ENCODE assay signal across 1 cellular context in genomic region chr18:57798713-57799373, GRCh38.
TF ChIP-seq lines count a peak whose summit lies in the region.

No MANE protein-coding gene starts in this region.

TF ChIP-seq in HepG2, 621 proteins besides CTCF, POLR2A, EP300 and RAD21 (continued from another document and continues in another):
- no peak for TF ChIP-seq HBP1 (CRISPR knock-in tag; IDR thresholded peaks at IDR 0.05; ENCODE audit: low read depth)
- no peak for TF ChIP-seq JARID2 (CRISPR knock-in tag; IDR thresholded peaks at IDR 0.05; ENCODE audit: insufficient replicate concordance)
- no peak for TF ChIP-seq HOXA5 (CRISPR knock-in tag; IDR thresholded peaks at IDR 0.05)
- TF ChIP-seq PLRG1 (conservative IDR thresholded peaks at IDR 0.05) = no peak
- no peak for TF ChIP-seq ZKSCAN5 (CRISPR knock-in tag; IDR thresholded peaks at IDR 0.05)
- TF ChIP-seq MAF1 (CRISPR knock-in tag; IDR thresholded peaks at IDR 0.05; ENCODE audit: borderline replicate concordance) = no peak
- TF ChIP-seq, protein P1, sequence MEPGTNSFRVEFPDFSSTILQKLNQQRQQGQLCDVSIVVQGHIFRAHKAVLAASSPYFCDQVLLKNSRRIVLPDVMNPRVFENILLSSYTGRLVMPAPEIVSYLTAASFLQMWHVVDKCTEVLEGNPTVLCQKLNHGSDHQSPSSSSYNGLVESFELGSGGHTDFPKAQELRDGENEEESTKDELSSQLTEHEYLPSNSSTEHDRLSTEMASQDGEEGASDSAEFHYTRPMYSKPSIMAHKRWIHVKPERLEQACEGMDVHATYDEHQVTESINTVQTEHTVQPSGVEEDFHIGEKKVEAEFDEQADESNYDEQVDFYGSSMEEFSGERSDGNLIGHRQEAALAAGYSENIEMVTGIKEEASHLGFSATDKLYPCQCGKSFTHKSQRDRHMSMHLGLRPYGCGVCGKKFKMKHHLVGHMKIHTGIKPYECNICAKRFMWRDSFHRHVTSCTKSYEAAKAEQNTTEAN (CRISPR knock-in tag; conservative IDR thresholded peaks at IDR 0.05) = no peak
- TF ChIP-seq ZNF337 (CRISPR knock-in tag; IDR thresholded peaks at IDR 0.05; ENCODE audit: borderline replicate concordance, low read depth) = no peak
- peak; percentile 6; the same call in 1 of the 2 replicates for TF ChIP-seq ZNF331 (CRISPR knock-in tag; IDR thresholded peaks at IDR 0.05)
- no peak for TF ChIP-seq ZNF563 (CRISPR knock-in tag; IDR thresholded peaks at IDR 0.05)
- TF ChIP-seq SMARCE1 (IDR thresholded peaks at IDR 0.05; ENCODE audit: borderline replicate concordance) = no peak
- TF ChIP-seq, protein P2, sequence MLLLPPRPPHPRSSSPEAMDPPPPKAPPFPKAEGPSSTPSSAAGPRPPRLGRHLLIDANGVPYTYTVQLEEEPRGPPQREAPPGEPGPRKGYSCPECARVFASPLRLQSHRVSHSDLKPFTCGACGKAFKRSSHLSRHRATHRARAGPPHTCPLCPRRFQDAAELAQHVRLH (CRISPR knock-in tag; IDR thresholded peaks at IDR 0.05; ENCODE audit: borderline replicate concordance, low read depth) = no peak
- TF ChIP-seq LCORL (IDR thresholded peaks at IDR 0.05) = no peak
- no peak for TF ChIP-seq LCORL (CRISPR knock-in tag; IDR thresholded peaks at IDR 0.05)
- TF ChIP-seq, protein P3, sequence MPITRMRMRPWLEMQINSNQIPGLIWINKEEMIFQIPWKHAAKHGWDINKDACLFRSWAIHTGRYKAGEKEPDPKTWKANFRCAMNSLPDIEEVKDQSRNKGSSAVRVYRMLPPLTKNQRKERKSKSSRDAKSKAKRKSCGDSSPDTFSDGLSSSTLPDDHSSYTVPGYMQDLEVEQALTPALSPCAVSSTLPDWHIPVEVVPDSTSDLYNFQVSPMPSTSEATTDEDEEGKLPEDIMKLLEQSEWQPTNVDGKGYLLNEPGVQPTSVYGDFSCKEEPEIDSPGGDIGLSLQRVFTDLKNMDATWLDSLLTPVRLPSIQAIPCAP (CRISPR knock-in tag; IDR thresholded peaks at IDR 0.05; ENCODE audit: low read depth) = no peak
- no peak for TF ChIP-seq BRF2 (CRISPR knock-in tag; IDR thresholded peaks at IDR 0.05)
- TF ChIP-seq ZNF776 (CRISPR knock-in tag; IDR thresholded peaks at IDR 0.05) = no peak
- TF ChIP-seq TOPORS (CRISPR knock-in tag; IDR thresholded peaks at IDR 0.05) = no peak
- TF ChIP-seq ARNTL (CRISPR knock-in tag; IDR thresholded peaks at IDR 0.05) = no peak
- TF ChIP-seq ZNF557 (CRISPR knock-in tag; IDR thresholded peaks at IDR 0.05) = no peak
- TF ChIP-seq ZNF124 (CRISPR knock-in tag; IDR thresholded peaks at IDR 0.05) = no peak
- TF ChIP-seq SAP130 (CRISPR knock-in tag; IDR thresholded peaks at IDR 0.05; ENCODE audit: low read depth) = 0 out of 2 replicates have a peak, but pooled peaks have one; percentile 25
- TF ChIP-seq ZNF343 (CRISPR knock-in tag; IDR thresholded peaks at IDR 0.05) = no peak
- TF ChIP-seq ZNF430 (CRISPR knock-in tag; IDR thresholded peaks at IDR 0.05) = no peak
- no peak for TF ChIP-seq ZNF772 (CRISPR knock-in tag; IDR thresholded peaks at IDR 0.05)
- 0 out of 2 replicates have a peak, but pooled peaks have one; percentile 10 for TF ChIP-seq KMT2A (CRISPR knock-in tag; IDR thresholded peaks at IDR 0.05)
- TF ChIP-seq MIXL1 (CRISPR knock-in tag; IDR thresholded peaks at IDR 0.05) = 0 out of 2 replicates have a peak, but pooled peaks have one; percentile 32
- no peak for TF ChIP-seq TBP (CRISPR knock-in tag; IDR thresholded peaks at IDR 0.05)
- no peak for TF ChIP-seq ATF7 (IDR thresholded peaks at IDR 0.05)
- no peak for TF ChIP-seq ATF7 (CRISPR knock-in tag; IDR thresholded peaks at IDR 0.05)
- no peak for TF ChIP-seq ZNF766 (CRISPR knock-in tag; IDR thresholded peaks at IDR 0.05; ENCODE audit: borderline replicate concordance)
- TF ChIP-seq MXI1 (IDR thresholded peaks at IDR 0.05; ENCODE audit: borderline replicate concordance, low read depth, low read length) = no peak
- no peak for TF ChIP-seq ZNF749 (CRISPR knock-in tag; IDR thresholded peaks at IDR 0.05; ENCODE audit: borderline replicate concordance)
- TF ChIP-seq E2F2 (CRISPR knock-in tag; IDR thresholded peaks at IDR 0.05; ENCODE audit: borderline replicate concordance) = no peak
- no peak for TF ChIP-seq TGIF2 (CRISPR knock-in tag; IDR thresholded peaks at IDR 0.05)
- no peak for TF ChIP-seq BORCS8-MEF2B (CRISPR knock-in tag; IDR thresholded peaks at IDR 0.05)
- TF ChIP-seq CBX5 (CRISPR knock-in tag; IDR thresholded peaks at IDR 0.05; ENCODE audit: borderline replicate concordance) = no peak
- peak; percentile 15; the same call in 1 of the 2 replicates for TF ChIP-seq RARA (CRISPR knock-in tag; IDR thresholded peaks at IDR 0.05)
- no peak for TF ChIP-seq FOXP1 (IDR thresholded peaks at IDR 0.05)
- TF ChIP-seq FOXP1 (CRISPR knock-in tag; IDR thresholded peaks at IDR 0.05) = peak; percentile 68; the same call in 1 of the 2 replicates
- TF ChIP-seq, protein P4, sequence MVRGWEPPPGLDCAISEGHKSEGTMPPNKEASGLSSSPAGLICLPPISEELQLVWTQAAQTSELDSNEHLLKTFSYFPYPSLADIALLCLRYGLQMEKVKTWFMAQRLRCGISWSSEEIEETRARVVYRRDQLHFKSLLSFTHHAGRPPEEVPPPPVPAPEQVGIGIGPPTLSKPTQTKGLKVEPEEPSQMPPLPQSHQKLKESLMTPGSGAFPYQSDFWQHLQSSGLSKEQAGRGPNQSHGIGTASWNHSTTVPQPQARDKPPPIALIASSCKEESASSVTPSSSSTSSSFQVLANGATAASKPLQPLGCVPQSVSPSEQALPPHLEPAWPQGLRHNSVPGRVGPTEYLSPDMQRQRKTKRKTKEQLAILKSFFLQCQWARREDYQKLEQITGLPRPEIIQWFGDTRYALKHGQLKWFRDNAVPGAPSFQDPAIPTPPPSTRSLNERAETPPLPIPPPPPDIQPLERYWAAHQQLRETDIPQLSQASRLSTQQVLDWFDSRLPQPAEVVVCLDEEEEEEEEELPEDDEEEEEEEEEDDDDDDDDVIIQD (CRISPR knock-in tag; IDR thresholded peaks at IDR 0.05; ENCODE audit: low read depth) = no peak
- no peak for TF ChIP-seq SIX1 (CRISPR knock-in tag; IDR thresholded peaks at IDR 0.05; ENCODE audit: borderline replicate concordance)
- TF ChIP-seq SOX5 (CRISPR knock-in tag; IDR thresholded peaks at IDR 0.05; ENCODE audit: borderline replicate concordance) = no peak
- TF ChIP-seq, protein P5, sequence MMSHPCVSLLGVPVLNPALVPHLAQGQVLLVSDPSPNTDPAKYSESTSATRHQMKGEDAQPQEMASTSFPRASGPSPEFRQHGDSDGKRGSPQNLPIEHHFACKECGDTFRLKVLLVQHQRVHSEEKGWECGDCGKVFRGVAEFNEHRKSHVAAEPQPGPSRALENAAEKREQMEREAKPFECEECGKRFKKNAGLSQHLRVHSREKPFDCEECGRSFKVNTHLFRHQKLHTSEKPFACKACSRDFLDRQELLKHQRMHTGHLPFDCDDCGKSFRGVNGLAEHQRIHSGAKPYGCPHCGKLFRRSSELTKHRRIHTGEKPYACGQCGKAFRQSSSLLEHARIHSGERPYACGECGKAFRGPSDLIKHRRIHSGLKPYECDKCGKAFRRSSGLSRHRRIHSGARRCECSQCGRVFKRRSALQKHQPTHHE (CRISPR knock-in tag; IDR thresholded peaks at IDR 0.05; ENCODE audit: borderline replicate concordance) = no peak
- TF ChIP-seq, protein P6, sequence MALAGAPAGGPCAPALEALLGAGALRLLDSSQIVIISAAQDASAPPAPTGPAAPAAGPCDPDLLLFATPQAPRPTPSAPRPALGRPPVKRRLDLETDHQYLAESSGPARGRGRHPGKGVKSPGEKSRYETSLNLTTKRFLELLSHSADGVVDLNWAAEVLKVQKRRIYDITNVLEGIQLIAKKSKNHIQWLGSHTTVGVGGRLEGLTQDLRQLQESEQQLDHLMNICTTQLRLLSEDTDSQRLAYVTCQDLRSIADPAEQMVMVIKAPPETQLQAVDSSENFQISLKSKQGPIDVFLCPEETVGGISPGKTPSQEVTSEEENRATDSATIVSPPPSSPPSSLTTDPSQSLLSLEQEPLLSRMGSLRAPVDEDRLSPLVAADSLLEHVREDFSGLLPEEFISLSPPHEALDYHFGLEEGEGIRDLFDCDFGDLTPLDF (CRISPR knock-in tag; IDR thresholded peaks at IDR 0.05) = no peak
- TF ChIP-seq, protein P7, sequence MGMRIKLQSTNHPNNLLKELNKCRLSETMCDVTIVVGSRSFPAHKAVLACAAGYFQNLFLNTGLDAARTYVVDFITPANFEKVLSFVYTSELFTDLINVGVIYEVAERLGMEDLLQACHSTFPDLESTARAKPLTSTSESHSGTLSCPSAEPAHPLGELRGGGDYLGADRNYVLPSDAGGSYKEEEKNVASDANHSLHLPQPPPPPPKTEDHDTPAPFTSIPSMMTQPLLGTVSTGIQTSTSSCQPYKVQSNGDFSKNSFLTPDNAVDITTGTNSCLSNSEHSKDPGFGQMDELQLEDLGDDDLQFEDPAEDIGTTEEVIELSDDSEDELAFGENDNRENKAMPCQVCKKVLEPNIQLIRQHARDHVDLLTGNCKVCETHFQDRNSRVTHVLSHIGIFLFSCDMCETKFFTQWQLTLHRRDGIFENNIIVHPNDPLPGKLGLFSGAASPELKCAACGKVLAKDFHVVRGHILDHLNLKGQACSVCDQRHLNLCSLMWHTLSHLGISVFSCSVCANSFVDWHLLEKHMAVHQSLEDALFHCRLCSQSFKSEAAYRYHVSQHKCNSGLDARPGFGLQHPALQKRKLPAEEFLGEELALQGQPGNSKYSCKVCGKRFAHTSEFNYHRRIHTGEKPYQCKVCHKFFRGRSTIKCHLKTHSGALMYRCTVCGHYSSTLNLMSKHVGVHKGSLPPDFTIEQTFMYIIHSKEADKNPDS (CRISPR knock-in tag; IDR thresholded peaks at IDR 0.05) = 0 out of 2 replicates have a peak, but pooled peaks have one; percentile 31
- no peak for TF ChIP-seq SETDB1 (CRISPR knock-in tag; IDR thresholded peaks at IDR 0.05; ENCODE audit: borderline replicate concordance)
- peak; percentile 21; the same call in 1 of the 2 replicates for TF ChIP-seq ELF3 (CRISPR knock-in tag; IDR thresholded peaks at IDR 0.05)
- TF ChIP-seq CEBPB (IDR thresholded peaks at IDR 0.05; ENCODE audit: borderline replicate concordance, low read depth, low read length) = peak; percentile 30; the same call in 1 of the 2 replicates
- TF ChIP-seq, protein P8, sequence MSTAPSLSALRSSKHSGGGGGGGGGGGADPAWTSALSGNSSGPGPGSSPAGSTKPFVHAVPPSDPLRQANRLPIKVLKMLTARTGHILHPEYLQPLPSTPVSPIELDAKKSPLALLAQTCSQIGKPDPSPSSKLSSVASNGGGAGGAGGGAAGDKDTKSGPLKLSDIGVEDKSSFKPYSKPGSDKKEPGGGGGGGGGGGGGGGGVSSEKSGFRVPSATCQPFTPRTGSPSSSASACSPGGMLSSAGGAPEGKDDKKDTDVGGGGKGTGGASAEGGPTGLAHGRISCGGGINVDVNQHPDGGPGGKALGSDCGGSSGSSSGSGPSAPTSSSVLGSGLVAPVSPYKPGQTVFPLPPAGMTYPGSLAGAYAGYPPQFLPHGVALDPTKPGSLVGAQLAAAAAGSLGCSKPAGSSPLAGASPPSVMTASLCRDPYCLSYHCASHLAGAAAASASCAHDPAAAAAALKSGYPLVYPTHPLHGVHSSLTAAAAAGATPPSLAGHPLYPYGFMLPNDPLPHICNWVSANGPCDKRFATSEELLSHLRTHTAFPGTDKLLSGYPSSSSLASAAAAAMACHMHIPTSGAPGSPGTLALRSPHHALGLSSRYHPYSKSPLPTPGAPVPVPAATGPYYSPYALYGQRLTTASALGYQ (CRISPR knock-in tag; IDR thresholded peaks at IDR 0.05) = no peak
- TF ChIP-seq ZBTB21 (CRISPR knock-in tag; IDR thresholded peaks at IDR 0.05) = no peak
- no peak for TF ChIP-seq ZNF564 (CRISPR knock-in tag; IDR thresholded peaks at IDR 0.05)
- no peak for TF ChIP-seq EED (CRISPR knock-in tag; IDR thresholded peaks at IDR 0.05)
- TF ChIP-seq EZH2 (conservative IDR thresholded peaks at IDR 0.05; ENCODE audit: low read depth, low read length) = no peak
- TF ChIP-seq ZKSCAN8 (CRISPR knock-in tag; IDR thresholded peaks at IDR 0.05; ENCODE audit: borderline replicate concordance) = no peak
- TF ChIP-seq ZSCAN5A (CRISPR knock-in tag; IDR thresholded peaks at IDR 0.05; ENCODE audit: borderline replicate concordance) = no peak
